In the genomic region with DNA sequence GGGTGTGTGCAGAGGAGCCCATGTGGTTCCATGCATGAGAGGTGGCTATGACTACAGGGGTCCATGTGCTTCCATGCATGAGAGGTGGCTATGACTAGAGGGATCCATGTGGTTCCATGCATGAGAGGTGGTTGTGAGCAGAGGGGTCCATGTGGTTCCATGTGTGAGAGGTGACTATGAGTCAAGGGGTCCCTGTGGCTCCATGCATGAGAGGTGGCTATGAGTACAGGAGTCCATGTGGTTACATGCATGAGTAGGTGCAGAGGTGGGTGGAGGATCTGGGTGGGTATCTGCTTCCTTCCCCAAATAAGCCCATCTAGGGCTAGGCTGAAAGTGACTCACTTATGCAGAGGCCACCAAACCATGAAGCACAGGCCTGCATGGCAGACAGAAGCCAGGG, we compare ENCODE assay signal across 14 cellular contexts.
DNase-seq lines count a peak whose midpoint lies in the region; ATAC-seq and TF ChIP-seq lines count a peak whose summit lies in the region.
"Had no signal": no experiment of that assay in that cellular context is flagged by ENCODE, and none has a peak within 500 bp of the region (broad histone marks: within the 10 kb centered on the region; RNA-seq: fewer than 3 reads in every experiment).

No MANE protein-coding gene starts in this region.

- H3K27me3 Mint-ChIP-seq in activated naive CD4-positive, alpha-beta T cell treated with anti-CD3 and anti-CD28 coated beads for 36 hours (ENCODE audit: low read depth), result no peaks in the 10 kb centered on the region
- H3K27me3 Mint-ChIP-seq: activated naive CD8-positive, alpha-beta T cell had no signal

- no peak overlapping the region for H3K4me3 Mint-ChIP-seq in activated naive CD4-positive, alpha-beta T cell treated with anti-CD3 and anti-CD28 coated beads for 36 hours
- H3K4me3 Mint-ChIP-seq: activated naive CD8-positive, alpha-beta T cell had no signal

- H3K4me1 Mint-ChIP-seq in activated naive CD4-positive, alpha-beta T cell treated with anti-CD3 and anti-CD28 coated beads for 36 hours (ENCODE audit: low read depth), result no peaks in the 10 kb centered on the region

- H3K27ac Mint-ChIP-seq in activated naive CD4-positive, alpha-beta T cell treated with anti-CD3 and anti-CD28 coated beads for 36 hours, result no peak overlapping the region
- H3K27ac Mint-ChIP-seq: activated naive CD8-positive, alpha-beta T cell had no signal

- no peaks in the 10 kb centered on the region for H3K36me3 Mint-ChIP-seq in activated naive CD4-positive, alpha-beta T cell treated with anti-CD3 and anti-CD28 coated beads for 36 hours (ENCODE audit: low read depth)
- H3K36me3 Mint-ChIP-seq: activated naive CD8-positive, alpha-beta T cell had no signal

- no peak for TF ChIP-seq CTCF in VCaP (conservative IDR thresholded peaks at IDR 0.05)

- DNase-seq in activated CD4-positive, CD25-positive, alpha-beta regulatory T cell treated with anti-CD3 and anti-CD28 coated beads, Interleukin-2, amount 50 U/mL, for 72 hours, result no peak
- DNase-seq in stimulated activated naive CD8-positive, alpha-beta T cell treated with anti-CD3 and anti-CD28 coated beads, Interleukin-15, Interleukin-2, amounts not matched to agents 100 U/mL and 50 U/mL, for 24 hours, result peak; percentile 11
- no peak for DNase-seq in activated naive CD4-positive, alpha-beta T cell treated with anti-CD3 and anti-CD28 coated beads for 36 hours
- DNase-seq in NK-92 treated with Interleukin-12 subunit alpha and Interleukin-12 subunit beta, amount 100 ng/mL, for 24 hours (lab: John Stamatoyannopoulos, UW), result no peak
- DNase-seq: DMS79 treated with DMSO at 0.1 percent for 48 hours, hypothalamus, NCI-H1930, substantia nigra had no signal

- intact Hi-C loops in activated naive CD4-positive, alpha-beta T cell treated with anti-CD3 and anti-CD28 coated beads for 36 hours (cut with micrococcal nuclease), result no loop called here

- CTCF ChIA-PET in activated naive CD4-positive, alpha-beta T cell treated with anti-CD3 and anti-CD28 coated beads for 36 hours (lab: Charles Lee), result no interaction called here

- no peaks in the 10 kb centered on the region for H3K9me3 Mint-ChIP-seq in activated naive CD4-positive, alpha-beta T cell treated with anti-CD3 and anti-CD28 coated beads for 36 hours

- peak; percentile 35 to 43 for ATAC-seq in activated CD4-positive, CD25-positive, alpha-beta regulatory T cell treated with anti-CD3 and anti-CD28 coated beads, Interleukin-2, amount 50 U/mL, for 24 hours
- ATAC-seq in HG02678 (IDR thresholded peaks at IDR 0.05; ENCODE audit: unreplicated experiment) (peak; percentile 60), HG03378 (IDR thresholded peaks at IDR 0.05; ENCODE audit: unreplicated experiment) (no peak)
- ATAC-seq in stimulated activated naive CD8-positive, alpha-beta T cell treated with anti-CD3 and anti-CD28 coated beads, Interleukin-15, Interleukin-2, amounts not matched to agents 100 U/mL and 50 U/mL, for 24 hours, result peak; percentile 67

- peak overlapping the region; percentile 53 for H3K27ac ChIP-seq in VCaP
- H3K27ac ChIP-seq: 22Rv1 had no signal
